Comparison of ENCODE assay signal across 14 cellular contexts in genomic region chr12:122137681-122138080, GRCh38. TPM values are rescaled to one million over a fixed set of nuclear protein-coding genes. Genes with fewer than 3 reads are reported as not detected.
A peak's percentile ranks its signal among the peaks of the same experiment; 100 is the strongest.
DNase-seq lines count a peak whose midpoint lies in the region; ATAC-seq lines count a peak whose summit lies in the region.
"Had no signal": no experiment of that assay in that cellular context is flagged by ENCODE, and none has a peak within 500 bp of the region (broad histone marks: within the 10 kb centered on the region; RNA-seq: fewer than 3 reads in every experiment).

No MANE protein-coding gene starts in this region.

- peak overlapping the region; percentile 61 for H3K27ac Mint-ChIP-seq in T-helper 17 cell
- H3K27ac Mint-ChIP-seq: T-cell had no signal

- no peaks in the 10 kb centered on the region for H3K9me3 ChIP-seq in T-helper 17 cell (ENCODE audit: control insufficient read depth, low read length, poor library complexity, severe bottlenecking)
- H3K9me3 ChIP-seq: Caco-2, heart left ventricle, psoas muscle had no signal

- ATAC-seq in T-helper 17 cell (peak; percentile 39), left lobe of liver (peak; percentile 19), HG02610 (IDR thresholded peaks at IDR 0.05; ENCODE audit: unreplicated experiment) (no peak)
- ATAC-seq: psoas muscle had no signal

- H3K36me3 Mint-ChIP-seq in T-helper 17 cell (ENCODE audit: low read depth), result peaks cover 4% of the 10 kb centered on the region

- no peaks in the 10 kb centered on the region for H3K4me1 Mint-ChIP-seq in T-helper 17 cell
- H3K4me1 Mint-ChIP-seq: T-cell had no signal

- no peak overlapping the region for H3K4me3 Mint-ChIP-seq in T-helper 17 cell
- H3K4me3 Mint-ChIP-seq: T-cell had no signal

- H3K27me3 Mint-ChIP-seq in T-helper 17 cell, result no peaks in the 10 kb centered on the region
- H3K27me3 Mint-ChIP-seq: T-cell had no signal

- peak; percentile 74 for DNase-seq in DMS79 (lab: John Stamatoyannopoulos, UW)
- peak; percentile 63 for DNase-seq in HuH-7.5 (ENCODE audit: low spot score)
- DNase-seq in T-helper 17 cell, result no peak
- DNase-seq in left lobe of liver (ENCODE audit: low spot score), result no peak
- DNase-seq in NCI-H2227 (lab: John Stamatoyannopoulos, UW; ENCODE audit: unreplicated experiment), result no peak
- no peak for DNase-seq in T-helper 1 cell
- no peak for DNase-seq in nucleus accumbens (lab: John Stamatoyannopoulos, UW)
- DNase-seq: heart left ventricle, mesenchymal stem cell, NCI-H524 treated with DMSO at 0.1 percent for 48 hours, psoas muscle, T-cell had no signal

RNA-seq across cellular contexts. Expression of gene IL31, which starts 36.3 kb away (rescaled TPM):
- total RNA-seq in T-helper 17 cell, result not detected
- not detected for total RNA-seq in left lobe of liver
- total RNA-seq: Caco-2, heart left ventricle, psoas muscle, T-cell had no signal

RNA-seq across cellular contexts. Expression of gene LRRC43, which starts 45.2 kb away (rescaled TPM):
- total RNA-seq in T-helper 17 cell (not detected), left lobe of liver (0.35 TPM)

RNA-seq across cellular contexts. Expression of gene MLXIP, which starts 59.1 kb away (rescaled TPM):
- total RNA-seq in T-helper 17 cell, result 10 to 100 TPM; 83.4 to 86.0 TPM
- total RNA-seq in left lobe of liver, result 19.0 TPM

Comparison
In these comparisons a context has a peak if more than half of its experiments do, and no peak if none do; other contexts are left out.
1. DNase-seq: peak in DMS79 (single experiment) and HuH-7.5 (single experiment); none in T-helper 17 cell (0 of 3), left lobe of liver (single experiment), NCI-H2227 (single experiment), T-helper 1 cell (0 of 5) and nucleus accumbens (0 of 56).